Comparison of ENCODE assay signal across 8 cellular contexts in genomic region chr9:113516840-113517577, GRCh38. TPM values are rescaled to one million over a fixed set of nuclear protein-coding genes. Genes with fewer than 3 reads are reported as not detected.
A peak's percentile ranks its signal among the peaks of the same experiment; 100 is the strongest.
DNase-seq lines count a peak whose midpoint lies in the region; ATAC-seq and TF ChIP-seq lines count a peak whose summit lies in the region.

No MANE protein-coding gene starts in this region.

- ATAC-seq in GM18511 (IDR thresholded peaks at IDR 0.05; ENCODE audit: unreplicated experiment), result peak; percentile 86
- ATAC-seq in HG02852 (IDR thresholded peaks at IDR 0.05; ENCODE audit: unreplicated experiment), result peak; percentile 92

- peak overlapping the region; percentile 85 for H3K27ac Mint-ChIP-seq in activated naive CD4-positive, alpha-beta T cell treated with anti-CD3 and anti-CD28 coated beads for 36 hours

- peaks cover 81% of the 10 kb centered on the region for H3K4me1 Mint-ChIP-seq in activated naive CD4-positive, alpha-beta T cell treated with anti-CD3 and anti-CD28 coated beads for 36 hours (ENCODE audit: low read depth)

- H3K9me3 ChIP-seq in ovary, result no peaks in the 10 kb centered on the region

- no peak overlapping the region for H3K4me3 ChIP-seq in ovary

- TF ChIP-seq EP300 in ovary (IDR thresholded peaks at IDR 0.05), result no peak

- no peaks in the 10 kb centered on the region for H3K4me1 ChIP-seq in ovary (ENCODE audit: insufficient read depth)

- peaks cover 2% of the 10 kb centered on the region for H3K27me3 Mint-ChIP-seq in activated naive CD4-positive, alpha-beta T cell treated with anti-CD3 and anti-CD28 coated beads for 36 hours (ENCODE audit: low read depth)

- TF ChIP-seq CTCF in ovary (IDR thresholded peaks at IDR 0.05), result no peak

- intact Hi-C loops in activated naive CD4-positive, alpha-beta T cell treated with anti-CD3 and anti-CD28 coated beads for 36 hours (cut with micrococcal nuclease), result loop anchor here (1.0 to 10.0 kb wide), 7 partner anchors 62 to 858 kb away; partner anchors contain the start of genes C9orf43, FKBP15, POLE3 and SLC31A1
- intact Hi-C loops in ovary (cut with DNase I), result loop anchor here in 1 of 4 donors (10.0 kb wide), 1 partner anchor 58 kb away; no protein-coding TSS in a partner anchor

- H3K9me3 Mint-ChIP-seq in activated naive CD4-positive, alpha-beta T cell treated with anti-CD3 and anti-CD28 coated beads for 36 hours, result no peaks in the 10 kb centered on the region

- H3K36me3 ChIP-seq in ovary, result no peaks in the 10 kb centered on the region

- WGBS in ovary, 3 donors, result 79 to 84% (median 83%) methylated on average over 8 of the region's 8 CpGs

- H3K27me3 ChIP-seq in ovary, result no peaks in the 10 kb centered on the region

- peak; percentile 41 for DNase-seq in RPMI7951 (ENCODE audit: low read depth)
- peak; percentile 85 for DNase-seq in activated naive CD4-positive, alpha-beta T cell treated with anti-CD3 and anti-CD28 coated beads for 36 hours
- DNase-seq in stimulated activated CD4-positive, alpha-beta T cell treated with anti-CD3 and anti-CD28 coated beads, Interleukin-12 subunit alpha, Interleukin-12 subunit beta, amount 100 ng/mL, for 4 hours, result peak; percentile 59
- no peak for DNase-seq in SHP77 (lab: John Stamatoyannopoulos, UW)
- DNase-seq in ecto neural progenitor cell (ENCODE audit: low spot score), result no peak
- DNase-seq in ovary, result no peak

- H3K27ac ChIP-seq in ovary, result no peak overlapping the region

- no peak for TF ChIP-seq POLR2A in ovary (IDR thresholded peaks at IDR 0.05)

- CTCF ChIA-PET in activated naive CD4-positive, alpha-beta T cell treated with anti-CD3 and anti-CD28 coated beads for 36 hours (lab: Charles Lee), result interaction anchor here (0.5 to 2.6 kb wide), 12 partner anchors 9 to 112 kb away, joined by 3 to 16 read pairs (median 3); no protein-coding TSS in a partner anchor

- H3K36me3 Mint-ChIP-seq in activated naive CD4-positive, alpha-beta T cell treated with anti-CD3 and anti-CD28 coated beads for 36 hours (ENCODE audit: low read depth), result no peaks in the 10 kb centered on the region

- H3K4me3 Mint-ChIP-seq in activated naive CD4-positive, alpha-beta T cell treated with anti-CD3 and anti-CD28 coated beads for 36 hours, result peak overlapping the region; percentile 70

RNA-seq across cellular contexts. Expression of gene RGS3, which starts 53.5 kb away (rescaled TPM):
- 168 and 200 TPM in 2 replicates for total RNA-seq in RPMI7951 (2014; rRNA removed; shearing (Covaris generic))
- 10 to 100 TPM; 11.9 to 12.6 TPM for total RNA-seq in activated naive CD4-positive, alpha-beta T cell treated with anti-CD3 and anti-CD28 coated beads for 36 hours
- total RNA-seq in ovary, result 10 to 100 TPM in 6 of 7 donors, 1 to 10 TPM in 1; 6.1 to 49.3 (median 15.9) TPM
- polyA plus RNA-seq in ovary, result 10 to 100 TPM; 15.0 to 15.4 TPM

Comparison
In these comparisons a context has a peak if more than half of its experiments do, and no peak if none do; other contexts are left out.
1. DNase-seq: peak in RPMI7951 (single experiment), activated naive CD4-positive, alpha-beta T cell treated with anti-CD3 and anti-CD28 coated beads for 36 hours (single experiment) and stimulated activated CD4-positive, alpha-beta T cell treated with anti-CD3 and anti-CD28 coated beads, Interleukin-12 subunit alpha, Interleukin-12 subunit beta, amount 100 ng/mL, for 4 hours (single experiment); none in SHP77 (0 of 2), ecto neural progenitor cell (single experiment) and ovary (0 of 5).